Comparison of ENCODE assay signal across 1 cellular context in genomic region chr16:2223375-2224182, GRCh38.
A peak's percentile ranks its signal among the peaks of the same experiment; 100 is the strongest.
TF ChIP-seq lines count a peak whose summit lies in the region.

Gene E4F1, plus strand, starts transcription at chr16:2223591. Its CDS starts 23 bp downstream, at chr16:2223614.

TF ChIP-seq in HepG2, 621 proteins besides CTCF, POLR2A, EP300 and RAD21 (continued from another document and continues in another):
- TF ChIP-seq UBTF (CRISPR knock-in tag; IDR thresholded peaks at IDR 0.05) (peak; percentile 86), ZBTB20 (CRISPR knock-in tag; IDR thresholded peaks at IDR 0.05; ENCODE audit: borderline replicate concordance, low read depth) (peak; percentile 57; the same call in 1 of the 2 replicates), ASH2L (IDR thresholded peaks at IDR 0.05; ENCODE audit: insufficient read length, low read depth, low read length) (peak; percentile 80), THAP7 (CRISPR knock-in tag; IDR thresholded peaks at IDR 0.05) (no peak), ZBTB1 (CRISPR knock-in tag; IDR thresholded peaks at IDR 0.05; ENCODE audit: borderline replicate concordance) (no peak), PRDM10 (CRISPR knock-in tag; IDR thresholded peaks at IDR 0.05; ENCODE audit: low read depth) (peak; percentile 58; the same call in 1 of the 2 replicates), KAT8 (CRISPR knock-in tag; IDR thresholded peaks at IDR 0.05) (peak; percentile 90), PHF20 (CRISPR knock-in tag; IDR thresholded peaks at IDR 0.05) (peak; percentile 78), ZMYM3 (CRISPR knock-in tag; IDR thresholded peaks at IDR 0.05) (peak; percentile 68; the same call in 1 of the 2 replicates), RXRA (CRISPR knock-in tag; IDR thresholded peaks at IDR 0.05) (peak; percentile 64; the same call in 1 of the 2 replicates), REL (CRISPR knock-in tag; conservative IDR thresholded peaks at IDR 0.05) (peak; percentile 68; the same call in 1 of the 2 replicates), FOXM1 (CRISPR knock-in tag; IDR thresholded peaks at IDR 0.05) (no peak), GPN1 (CRISPR knock-in tag; IDR thresholded peaks at IDR 0.05; ENCODE audit: borderline replicate concordance) (no peak), PRDM15 (CRISPR knock-in tag; IDR thresholded peaks at IDR 0.05) (0 out of 2 replicates have a peak, but pooled peaks have one; percentile 18), ZBTB8A (CRISPR knock-in tag; IDR thresholded peaks at IDR 0.05; ENCODE audit: borderline replicate concordance, low read depth) (peak; percentile 22; the same call in 1 of the 2 replicates), MAFG (CRISPR knock-in tag; IDR thresholded peaks at IDR 0.05) (no peak), NFYB (CRISPR knock-in tag; IDR thresholded peaks at IDR 0.05) (peak; percentile 11; the same call in 1 of the 2 replicates), SUZ12 (IDR thresholded peaks at IDR 0.05; ENCODE audit: low read depth, low read length) (no peak), ZNF124 (CRISPR knock-in tag; IDR thresholded peaks at IDR 0.05) (peak; percentile 25; the same call in 1 of the 2 replicates), ZSCAN25 (CRISPR knock-in tag; IDR thresholded peaks at IDR 0.05) (peak; percentile 85), MAX (IDR thresholded peaks at IDR 0.05) (peak; percentile 92), GTF3A (CRISPR knock-in tag; conservative IDR thresholded peaks at IDR 0.05) (0 out of 2 replicates have a peak, but pooled peaks have one; percentile 57), ZSCAN12 (CRISPR knock-in tag; IDR thresholded peaks at IDR 0.05) (peak; percentile 56; the same call in 1 of the 2 replicates), HNRNPUL1 (IDR thresholded peaks at IDR 0.05; ENCODE audit: low read depth, low read length) (no peak), STAG1 (CRISPR knock-in tag; IDR thresholded peaks at IDR 0.05) (no peak; the same call in 1 of the 2 replicates), CHCHD3 (CRISPR knock-in tag; IDR thresholded peaks at IDR 0.05) (peak; percentile 92), GATAD2A (CRISPR knock-in tag; IDR thresholded peaks at IDR 0.05) (no peak; the same call in 1 of the 2 replicates), MTF2 (CRISPR knock-in tag; IDR thresholded peaks at IDR 0.05; ENCODE audit: borderline replicate concordance) (0 out of 2 replicates have a peak, but pooled peaks have one; percentile 38), ZNF451 (CRISPR knock-in tag; IDR thresholded peaks at IDR 0.05) (0 out of 2 replicates have a peak, but pooled peaks have one; percentile 2), ZNF652 (CRISPR knock-in tag; IDR thresholded peaks at IDR 0.05; ENCODE audit: borderline replicate concordance, low read depth) (no peak; the same call in 1 of the 2 replicates), MZF1 (CRISPR knock-in tag; IDR thresholded peaks at IDR 0.05; ENCODE audit: borderline replicate concordance) (0 out of 2 replicates have a peak, but pooled peaks have one; percentile 13), ZNF337 (CRISPR knock-in tag; IDR thresholded peaks at IDR 0.05; ENCODE audit: borderline replicate concordance, low read depth) (0 out of 2 replicates have a peak, but pooled peaks have one; percentile 48)
- TF ChIP-seq, protein P1, sequence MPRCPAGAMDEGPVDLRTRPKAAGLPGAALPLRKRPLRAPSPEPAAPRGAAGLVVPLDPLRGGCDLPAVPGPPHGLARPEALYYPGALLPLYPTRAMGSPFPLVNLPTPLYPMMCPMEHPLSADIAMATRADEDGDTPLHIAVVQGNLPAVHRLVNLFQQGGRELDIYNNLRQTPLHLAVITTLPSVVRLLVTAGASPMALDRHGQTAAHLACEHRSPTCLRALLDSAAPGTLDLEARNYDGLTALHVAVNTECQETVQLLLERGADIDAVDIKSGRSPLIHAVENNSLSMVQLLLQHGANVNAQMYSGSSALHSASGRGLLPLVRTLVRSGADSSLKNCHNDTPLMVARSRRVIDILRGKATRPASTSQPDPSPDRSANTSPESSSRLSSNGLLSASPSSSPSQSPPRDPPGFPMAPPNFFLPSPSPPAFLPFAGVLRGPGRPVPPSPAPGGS (CRISPR knock-in tag; IDR thresholded peaks at IDR 0.05) = no peak; the same call in 1 of the 2 replicates
- TF ChIP-seq, protein P2, sequence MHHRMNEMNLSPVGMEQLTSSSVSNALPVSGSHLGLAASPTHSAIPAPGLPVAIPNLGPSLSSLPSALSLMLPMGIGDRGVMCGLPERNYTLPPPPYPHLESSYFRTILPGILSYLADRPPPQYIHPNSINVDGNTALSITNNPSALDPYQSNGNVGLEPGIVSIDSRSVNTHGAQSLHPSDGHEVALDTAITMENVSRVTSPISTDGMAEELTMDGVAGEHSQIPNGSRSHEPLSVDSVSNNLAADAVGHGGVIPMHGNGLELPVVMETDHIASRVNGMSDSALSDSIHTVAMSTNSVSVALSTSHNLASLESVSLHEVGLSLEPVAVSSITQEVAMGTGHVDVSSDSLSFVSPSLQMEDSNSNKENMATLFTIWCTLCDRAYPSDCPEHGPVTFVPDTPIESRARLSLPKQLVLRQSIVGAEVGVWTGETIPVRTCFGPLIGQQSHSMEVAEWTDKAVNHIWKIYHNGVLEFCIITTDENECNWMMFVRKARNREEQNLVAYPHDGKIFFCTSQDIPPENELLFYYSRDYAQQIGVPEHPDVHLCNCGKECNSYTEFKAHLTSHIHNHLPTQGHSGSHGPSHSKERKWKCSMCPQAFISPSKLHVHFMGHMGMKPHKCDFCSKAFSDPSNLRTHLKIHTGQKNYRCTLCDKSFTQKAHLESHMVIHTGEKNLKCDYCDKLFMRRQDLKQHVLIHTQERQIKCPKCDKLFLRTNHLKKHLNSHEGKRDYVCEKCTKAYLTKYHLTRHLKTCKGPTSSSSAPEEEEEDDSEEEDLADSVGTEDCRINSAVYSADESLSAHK (CRISPR knock-in tag; IDR thresholded peaks at IDR 0.05; ENCODE audit: borderline replicate concordance) = no peak
- TF ChIP-seq, protein P3, sequence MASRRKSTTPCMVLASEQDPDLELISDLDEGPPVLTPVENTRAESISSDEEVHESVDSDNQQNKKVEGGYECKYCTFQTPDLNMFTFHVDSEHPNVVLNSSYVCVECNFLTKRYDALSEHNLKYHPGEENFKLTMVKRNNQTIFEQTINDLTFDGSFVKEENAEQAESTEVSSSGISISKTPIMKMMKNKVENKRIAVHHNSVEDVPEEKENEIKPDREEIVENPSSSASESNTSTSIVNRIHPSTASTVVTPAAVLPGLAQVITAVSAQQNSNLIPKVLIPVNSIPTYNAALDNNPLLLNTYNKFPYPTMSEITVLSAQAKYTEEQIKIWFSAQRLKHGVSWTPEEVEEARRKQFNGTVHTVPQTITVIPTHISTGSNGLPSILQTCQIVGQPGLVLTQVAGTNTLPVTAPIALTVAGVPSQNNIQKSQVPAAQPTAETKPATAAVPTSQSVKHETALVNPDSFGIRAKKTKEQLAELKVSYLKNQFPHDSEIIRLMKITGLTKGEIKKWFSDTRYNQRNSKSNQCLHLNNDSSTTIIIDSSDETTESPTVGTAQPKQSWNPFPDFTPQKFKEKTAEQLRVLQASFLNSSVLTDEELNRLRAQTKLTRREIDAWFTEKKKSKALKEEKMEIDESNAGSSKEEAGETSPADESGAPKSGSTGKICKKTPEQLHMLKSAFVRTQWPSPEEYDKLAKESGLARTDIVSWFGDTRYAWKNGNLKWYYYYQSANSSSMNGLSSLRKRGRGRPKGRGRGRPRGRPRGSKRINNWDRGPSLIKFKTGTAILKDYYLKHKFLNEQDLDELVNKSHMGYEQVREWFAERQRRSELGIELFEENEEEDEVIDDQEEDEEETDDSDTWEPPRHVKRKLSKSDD (CRISPR knock-in tag; IDR thresholded peaks at IDR 0.05; ENCODE audit: low read depth) = peak; percentile 99
- TF ChIP-seq, protein P4, sequence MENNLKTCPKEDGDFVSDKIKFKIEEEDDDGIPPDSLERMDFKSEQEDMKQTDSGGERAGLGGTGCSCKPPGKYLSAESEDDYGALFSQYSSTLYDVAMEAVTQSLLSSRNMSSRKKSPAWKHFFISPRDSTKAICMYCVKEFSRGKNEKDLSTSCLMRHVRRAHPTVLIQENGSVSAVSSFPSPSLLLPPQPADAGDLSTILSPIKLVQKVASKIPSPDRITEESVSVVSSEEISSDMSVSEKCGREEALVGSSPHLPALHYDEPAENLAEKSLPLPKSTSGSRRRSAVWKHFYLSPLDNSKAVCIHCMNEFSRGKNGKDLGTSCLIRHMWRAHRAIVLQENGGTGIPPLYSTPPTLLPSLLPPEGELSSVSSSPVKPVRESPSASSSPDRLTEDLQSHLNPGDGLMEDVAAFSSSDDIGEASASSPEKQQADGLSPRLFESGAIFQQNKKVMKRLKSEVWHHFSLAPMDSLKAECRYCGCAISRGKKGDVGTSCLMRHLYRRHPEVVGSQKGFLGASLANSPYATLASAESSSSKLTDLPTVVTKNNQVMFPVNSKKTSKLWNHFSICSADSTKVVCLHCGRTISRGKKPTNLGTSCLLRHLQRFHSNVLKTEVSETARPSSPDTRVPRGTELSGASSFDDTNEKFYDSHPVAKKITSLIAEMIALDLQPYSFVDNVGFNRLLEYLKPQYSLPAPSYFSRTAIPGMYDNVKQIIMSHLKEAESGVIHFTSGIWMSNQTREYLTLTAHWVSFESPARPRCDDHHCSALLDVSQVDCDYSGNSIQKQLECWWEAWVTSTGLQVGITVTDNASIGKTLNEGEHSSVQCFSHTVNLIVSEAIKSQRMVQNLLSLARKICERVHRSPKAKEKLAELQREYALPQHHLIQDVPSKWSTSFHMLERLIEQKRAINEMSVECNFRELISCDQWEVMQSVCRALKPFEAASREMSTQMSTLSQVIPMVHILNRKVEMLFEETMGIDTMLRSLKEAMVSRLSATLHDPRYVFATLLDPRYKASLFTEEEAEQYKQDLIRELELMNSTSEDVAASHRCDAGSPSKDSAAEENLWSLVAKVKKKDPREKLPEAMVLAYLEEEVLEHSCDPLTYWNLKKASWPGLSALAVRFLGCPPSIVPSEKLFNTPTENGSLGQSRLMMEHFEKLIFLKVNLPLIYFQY (CRISPR knock-in tag; IDR thresholded peaks at IDR 0.05; ENCODE audit: borderline replicate concordance) = no peak; the same call in 1 of the 2 replicates
